15 cellular contexts compared by ENCODE assay signal in genomic region chr13:41006951-41007350, GRCh38. TPM values are rescaled to one million over a fixed set of nuclear protein-coding genes. Genes with fewer than 3 reads are reported as not detected.
DNase-seq lines count a peak whose midpoint lies in the region; ATAC-seq and TF ChIP-seq lines count a peak whose summit lies in the region.
"Had no signal": no experiment of that assay in that cellular context is flagged by ENCODE, and none has a peak within 500 bp of the region (broad histone marks: within the 10 kb centered on the region; RNA-seq: fewer than 3 reads in every experiment).

No MANE protein-coding gene starts in this region.

- DNase-seq in T-helper 1 cell (no peak), HL-60 (ENCODE audit: low read depth in 1 of 2, low spot score in 1 of 2) (no peak), NCI-H2029 treated with DMSO at 0.1 percent for 48 hours (lab: John Stamatoyannopoulos, UW) (no peak), NCI-H510A (lab: John Stamatoyannopoulos, UW) (no peak)
- no peak for DNase-seq in activated CD4-positive, alpha-beta memory T cell treated with anti-CD3 and anti-CD28 coated beads for 36 hours
- DNase-seq in naive thymus-derived CD4-positive, alpha-beta T cell = no peak
- DNase-seq: activated CD4-positive, alpha-beta T cell treated with anti-CD3 and anti-CD28 coated beads for 48 hours; MG63; NCI-H2171 treated with DMSO at 0.1 percent for 48 hours; occipital lobe had no signal

- peaks cover 58% of the 10 kb centered on the region for H3K4me1 Mint-ChIP-seq in T-helper 1 cell treated with Interleukin-12 subunit alpha and Interleukin-12 subunit beta and Interleukin-4 antibody, amounts not matched to agents 30 μg/mL and 1 μg/mL, for 36 hours (ENCODE audit: low read depth)
- peaks cover 69% of the 10 kb centered on the region for H3K4me1 Mint-ChIP-seq in activated CD4-positive, alpha-beta memory T cell treated with anti-CD3 and anti-CD28 coated beads for 36 hours (ENCODE audit: low read depth)
- peaks cover 53 to 89% (median 82%) of the 10 kb centered on the region in 7 donors for H3K4me1 Mint-ChIP-seq in naive thymus-derived CD4-positive, alpha-beta T cell

- CTCF ChIA-PET in activated CD4-positive, alpha-beta memory T cell treated with anti-CD3 and anti-CD28 coated beads for 36 hours (lab: Charles Lee) = interaction anchor here (1.8 kb wide), 1 partner anchor 32 kb away, joined by 7 read pairs; no protein-coding TSS in a partner anchor
- CTCF ChIA-PET in naive thymus-derived CD4-positive, alpha-beta T cell (lab: Charles Lee) = interaction anchor here (0.7 kb wide), 1 partner anchor 10 kb away, joined by 5 read pairs; no protein-coding TSS in a partner anchor

- H3K36me3 Mint-ChIP-seq in T-helper 1 cell treated with Interleukin-12 subunit alpha and Interleukin-12 subunit beta and Interleukin-4 antibody, amounts not matched to agents 30 μg/mL and 1 μg/mL, for 36 hours (ENCODE audit: low read depth) = peaks cover 15% of the 10 kb centered on the region
- peaks cover 11% of the 10 kb centered on the region for H3K36me3 Mint-ChIP-seq in activated CD4-positive, alpha-beta memory T cell treated with anti-CD3 and anti-CD28 coated beads for 36 hours
- H3K36me3 Mint-ChIP-seq in naive thymus-derived CD4-positive, alpha-beta T cell = peaks cover 0 to 23% (median 9%) of the 10 kb centered on the region in 5 donors

- peak overlapping the region; percentile 73 for H3K27ac Mint-ChIP-seq in T-helper 1 cell treated with Interleukin-12 subunit alpha and Interleukin-12 subunit beta and Interleukin-4 antibody, amounts not matched to agents 30 μg/mL and 1 μg/mL, for 36 hours
- peak overlapping the region; percentile 83 for H3K27ac Mint-ChIP-seq in activated CD4-positive, alpha-beta memory T cell treated with anti-CD3 and anti-CD28 coated beads for 36 hours
- peak overlapping the region; percentile 63 to 93 (median 87) for H3K27ac Mint-ChIP-seq in naive thymus-derived CD4-positive, alpha-beta T cell

- intact Hi-C loops in activated CD4-positive, alpha-beta memory T cell treated with anti-CD3 and anti-CD28 coated beads for 36 hours (cut with micrococcal nuclease) = loop anchor here (10.0 kb wide), 1 partner anchor 982 kb away; no protein-coding TSS in a partner anchor
- intact Hi-C loops in naive thymus-derived CD4-positive, alpha-beta T cell (cut with micrococcal nuclease) = loop anchor here in 1 of 2 donors (1.0 kb wide), 1 partner anchor 8 kb away; no protein-coding TSS in a partner anchor

- H3K27ac ChIP-seq in HL-60 (replicated peaks) = peak overlapping the region; percentile 92
- peak overlapping the region; percentile 67 for H3K27ac ChIP-seq in naive thymus-derived CD4-positive, alpha-beta T cell (ENCODE audit: low read depth, low read length)
- H3K27ac ChIP-seq: 22Rv1, coronary artery, thoracic aorta had no signal

- POLR2A ChIA-PET in activated CD4-positive, alpha-beta memory T cell treated with anti-CD3 and anti-CD28 coated beads for 36 hours (lab: Charles Lee) = no interaction called here
- POLR2A ChIA-PET in naive thymus-derived CD4-positive, alpha-beta T cell (lab: Charles Lee) = interaction anchor here (0.8 to 5.0 kb wide), 6 partner anchors 10 to 54 kb away, joined by 3 to 43 read pairs (median 6); partner anchors contain the start of genes ELF1 and WBP4

- TF ChIP-seq CTCF in HL-60 (IDR thresholded peaks at IDR 0.05; ENCODE audit: insufficient read depth, low read length) = no peak

- H3K9me3 ChIP-seq in naive thymus-derived CD4-positive, alpha-beta T cell (ENCODE audit: control insufficient read depth in 2 of 3, low read length in 3 of 3) = no peaks in the 10 kb centered on the region
- H3K9me3 ChIP-seq: MG63, thoracic aorta had no signal

- no peak for ATAC-seq in naive thymus-derived CD4-positive, alpha-beta T cell
- no peak for ATAC-seq in HG03135 (IDR thresholded peaks at IDR 0.05; ENCODE audit: unreplicated experiment)

- H3K4me3 ChIP-seq in HL-60 (replicated peaks; ENCODE audit: insufficient read depth, low read length) = no peak overlapping the region; the same call in 1 of the 2 replicates
- peak overlapping the region; percentile 35 for H3K4me3 ChIP-seq in naive thymus-derived CD4-positive, alpha-beta T cell (ENCODE audit: low read length)
- H3K4me3 ChIP-seq: coronary artery, MG63, thoracic aorta had no signal

- no peaks in the 10 kb centered on the region for H3K9me3 Mint-ChIP-seq in T-helper 1 cell treated with Interleukin-12 subunit alpha and Interleukin-12 subunit beta and Interleukin-4 antibody, amounts not matched to agents 30 μg/mL and 1 μg/mL, for 36 hours
- H3K9me3 Mint-ChIP-seq in activated CD4-positive, alpha-beta memory T cell treated with anti-CD3 and anti-CD28 coated beads for 36 hours = no peaks in the 10 kb centered on the region
- H3K9me3 Mint-ChIP-seq in naive thymus-derived CD4-positive, alpha-beta T cell = no peaks in the 10 kb centered on the region

- no peaks in the 10 kb centered on the region for H3K27me3 ChIP-seq in HL-60 (ENCODE audit: insufficient read depth, poor library complexity, severe bottlenecking)
- no peaks in the 10 kb centered on the region for H3K27me3 ChIP-seq in naive thymus-derived CD4-positive, alpha-beta T cell (ENCODE audit: control insufficient read depth in 2 of 2, insufficient read depth in 2 of 2, low read length in 2 of 2)
- H3K27me3 ChIP-seq: MG63 had no signal

- H3K4me1 ChIP-seq in naive thymus-derived CD4-positive, alpha-beta T cell (ENCODE audit: control insufficient read depth in 2 of 2, insufficient read depth in 2 of 2, low read length in 2 of 2) = peaks cover 68 to 70% of the 10 kb centered on the region in 2 donors

- no peaks in the 10 kb centered on the region for H3K27me3 Mint-ChIP-seq in T-helper 1 cell treated with Interleukin-12 subunit alpha and Interleukin-12 subunit beta and Interleukin-4 antibody, amounts not matched to agents 30 μg/mL and 1 μg/mL, for 36 hours (ENCODE audit: low read depth)
- H3K27me3 Mint-ChIP-seq in activated CD4-positive, alpha-beta memory T cell treated with anti-CD3 and anti-CD28 coated beads for 36 hours = no peaks in the 10 kb centered on the region
- no peaks in the 10 kb centered on the region for H3K27me3 Mint-ChIP-seq in naive thymus-derived CD4-positive, alpha-beta T cell

- peak overlapping the region; percentile 63 for H3K4me3 Mint-ChIP-seq in T-helper 1 cell treated with Interleukin-12 subunit alpha and Interleukin-12 subunit beta and Interleukin-4 antibody, amounts not matched to agents 30 μg/mL and 1 μg/mL, for 36 hours
- peak overlapping the region; percentile 63 for H3K4me3 Mint-ChIP-seq in activated CD4-positive, alpha-beta memory T cell treated with anti-CD3 and anti-CD28 coated beads for 36 hours
- H3K4me3 Mint-ChIP-seq in naive thymus-derived CD4-positive, alpha-beta T cell = peak overlapping the region; percentile 34 to 88 (median 78)

- H3K36me3 ChIP-seq in naive thymus-derived CD4-positive, alpha-beta T cell (ENCODE audit: control insufficient read depth in 2 of 3, insufficient read depth in 3 of 3, low read length in 3 of 3) = no peaks in the 10 kb centered on the region
- H3K36me3 ChIP-seq: MG63, thoracic aorta had no signal

RNA-seq across cellular contexts. Expression of gene ELF1, which starts 12.2 kb away (rescaled TPM):
- 10 to 100 TPM; 70.8 to 71.2 TPM for total RNA-seq in activated CD4-positive, alpha-beta memory T cell treated with anti-CD3 and anti-CD28 coated beads for 36 hours
- 100 to 1,000 TPM; 117 to 193 (median 180) TPM for total RNA-seq in naive thymus-derived CD4-positive, alpha-beta T cell
- 100 to 1,000 TPM; 134 to 142 TPM for polyA plus RNA-seq in naive thymus-derived CD4-positive, alpha-beta T cell

RNA-seq across cellular contexts. Expression of gene WBP4, which starts 54.4 kb away (rescaled TPM):
- 10 to 100 TPM; 12.6 to 13.5 TPM for total RNA-seq in activated CD4-positive, alpha-beta memory T cell treated with anti-CD3 and anti-CD28 coated beads for 36 hours
- 1 to 10 TPM; 6.5 to 9.8 (median 8.6) TPM for total RNA-seq in naive thymus-derived CD4-positive, alpha-beta T cell
- polyA plus RNA-seq in naive thymus-derived CD4-positive, alpha-beta T cell = 1 to 10 TPM; 2.8 to 4.8 TPM
